ENCODE assay signal across 9 cellular contexts in the genomic region with DNA sequence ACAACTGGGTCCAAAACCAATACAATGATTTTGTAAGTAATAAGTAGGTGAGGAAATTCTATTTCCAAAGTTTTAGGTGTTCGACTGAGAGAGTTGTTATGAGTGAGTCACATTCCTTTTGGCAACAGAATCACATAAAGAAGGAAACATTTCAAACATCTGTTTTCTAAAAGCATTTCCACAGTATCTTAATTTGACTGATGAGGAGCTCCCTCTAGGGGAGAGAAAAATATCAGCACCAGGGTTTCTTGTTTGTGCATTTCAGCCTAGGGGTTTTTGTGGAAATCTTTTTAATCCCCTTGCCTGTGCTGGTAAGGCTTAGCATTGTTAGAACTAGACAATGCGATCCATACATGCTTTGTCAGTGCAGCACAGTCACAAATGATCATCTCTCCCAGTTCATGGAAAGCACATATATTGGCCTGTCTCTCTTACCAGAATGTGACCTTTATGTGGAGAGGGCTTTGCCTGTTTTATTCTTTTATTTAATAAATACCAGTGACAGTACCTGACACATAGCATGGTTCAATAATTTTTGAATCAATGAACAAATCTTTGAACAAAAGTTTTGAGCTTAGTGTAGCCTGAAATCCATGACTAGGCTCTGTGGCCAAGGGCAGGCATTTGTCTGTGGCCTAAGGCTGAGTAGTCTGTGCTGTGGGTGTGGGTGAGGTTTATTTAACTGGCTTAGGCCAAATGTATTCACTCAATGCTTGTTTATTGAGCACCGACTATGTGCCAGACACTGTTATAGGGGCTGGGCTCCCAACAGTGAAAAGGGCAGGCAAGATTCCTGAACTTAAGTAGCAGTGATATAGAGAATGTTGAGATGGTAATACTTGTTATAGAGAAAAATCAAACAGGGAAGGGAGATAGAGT. TPM values are rescaled to one million over a fixed set of nuclear protein-coding genes. Genes with fewer than 3 reads are reported as not detected.
DNase-seq lines count a peak whose midpoint lies in the region; ATAC-seq and TF ChIP-seq lines count a peak whose summit lies in the region.
"Had no signal": no experiment of that assay in that cellular context is flagged by ENCODE, and none has a peak within 500 bp of the region (broad histone marks: within the 10 kb centered on the region; RNA-seq: fewer than 3 reads in every experiment).

No MANE protein-coding gene starts in this region.

- no peaks in the 10 kb centered on the region for H4K20me1 ChIP-seq in PC-3 (ENCODE audit: low read length)
- H4K20me1 ChIP-seq: BLaER1 treated with 17β-estradiol and CSF1 and Interleukin-3, amounts not matched to agents 10 nM and 100 nM had no signal

- H3K4me2 ChIP-seq in PC-3 (ENCODE audit: low read length): no peak overlapping the region

- H3K36me3 ChIP-seq in PC-3 (ENCODE audit: low read depth, low read length) (no peaks in the 10 kb centered on the region), colonic mucosa (no peaks in the 10 kb centered on the region)
- H3K36me3 ChIP-seq: BLaER1 treated with 17β-estradiol and CSF1 and Interleukin-3, amounts not matched to agents 10 nM and 100 nM had no signal

- no TSS peak for BruUV-seq in PC-3 (replicated peaks; lab: Mats Ljungman, UMichigan)

- H3K27ac ChIP-seq in PC-3 (ENCODE audit: low read length) (no peak overlapping the region), colonic mucosa (no peak overlapping the region)
- H3K27ac ChIP-seq: BLaER1 treated with 17β-estradiol and CSF1 and Interleukin-3, amounts not matched to agents 10 nM and 100 nM had no signal

- H3K9me2 ChIP-seq in PC-3 (replicated peaks; ENCODE audit: low read length): no peaks in the 10 kb centered on the region

- no peaks in the 10 kb centered on the region for H3K79me2 ChIP-seq in PC-3 (ENCODE audit: low read length)

- H3K9me3 ChIP-seq in PC-3 (ENCODE audit: low read length) (no peaks in the 10 kb centered on the region), colonic mucosa (no peaks in the 10 kb centered on the region)
- H3K9me3 ChIP-seq: BLaER1 treated with 17β-estradiol and CSF1 and Interleukin-3, amounts not matched to agents 10 nM and 100 nM had no signal

- H3F3A ChIP-seq in PC-3 (ENCODE audit: low read length, unreplicated experiment): no peaks in the 10 kb centered on the region

- H3K4me3 ChIP-seq in HFF-Myc (replicated peaks; ENCODE audit: low read depth, low read length) (no peak overlapping the region), PC-3 (ENCODE audit: low read length) (no peak overlapping the region), colonic mucosa (no peak overlapping the region)
- H3K4me3 ChIP-seq: BLaER1 treated with 17β-estradiol and CSF1 and Interleukin-3, amounts not matched to agents 10 nM and 100 nM had no signal

- no peak overlapping the region for H2AFZ ChIP-seq in PC-3 (ENCODE audit: low read length)

- ATAC-seq in PC-3 (peak; percentile 69), HG02798 (IDR thresholded peaks at IDR 0.05; ENCODE audit: poor library complexity, unreplicated experiment) (no peak)

- TF ChIP-seq CTCF in HFF-Myc (IDR thresholded peaks at IDR 0.05; ENCODE audit: low read depth, low read length, missing control alignments): peak; percentile 67
- peak; percentile 95 for TF ChIP-seq CTCF in PC-3 (conservative IDR thresholded peaks at IDR 0.05; ENCODE audit: low read depth, low read length)
- TF ChIP-seq CTCF in colonic mucosa (IDR thresholded peaks at IDR 0.05): peak; percentile 77

- peak; percentile 16 for DNase-seq in DMS79 treated with DMSO at 0.1 percent for 48 hours (lab: John Stamatoyannopoulos, UW)
- DNase-seq in DMS79 (lab: John Stamatoyannopoulos, UW): no peak
- DNase-seq in HFF-Myc (ENCODE audit: extremely low read depth, low read depth): peak; percentile 63
- DNase-seq in PC-3: peak; percentile 86
- peak; percentile 42 for DNase-seq in colonic mucosa
- peak; percentile 69 to 75 for DNase-seq in lung microvascular endothelial cell (ENCODE audit: low read depth in 2 of 2)
- DNase-seq in islet precursor cell: no peak

- CTCF ChIA-PET in PC-3 (lab: Charles Lee): interaction anchor here (0.5 to 1.0 kb wide), 3 partner anchors 81 to 298 kb away, joined by 4 to 7 read pairs (median 4); no protein-coding TSS in a partner anchor

- intact Hi-C loops in PC-3 (cut with micrococcal nuclease) (loop anchor here (1.0 kb wide), 1 partner anchor 81 kb away; no protein-coding TSS in a partner anchor), colonic mucosa (cut with DNase I) (loop anchor here (2.0 to 10.0 kb wide), 2 partner anchors 81 to 295 kb away; partner anchors contain the start of gene DCAF1)

- POLR2A ChIA-PET in PC-3 (lab: Charles Lee; ENCODE audit: unreplicated experiment): no interaction called here

- H3K27me3 ChIP-seq in PC-3 (ENCODE audit: low read length): peaks cover 14% of the 10 kb centered on the region
- no peaks in the 10 kb centered on the region for H3K27me3 ChIP-seq in colonic mucosa
- H3K27me3 ChIP-seq: BLaER1 treated with 17β-estradiol and CSF1 and Interleukin-3, amounts not matched to agents 10 nM and 100 nM had no signal

- H3K9ac ChIP-seq in PC-3 (ENCODE audit: low read length): no peak overlapping the region
- H3K9ac ChIP-seq in colonic mucosa (ENCODE audit: low read depth in 2 of 2, low read length in 2 of 2): no peak overlapping the region

- H3K4me1 ChIP-seq in PC-3 (ENCODE audit: insufficient read depth, low read length) (peaks cover 13% of the 10 kb centered on the region), colonic mucosa (no peaks in the 10 kb centered on the region)

RNA-seq across cellular contexts. Expression of gene IQCF6, which starts 21.1 kb away (rescaled TPM):
- total RNA-seq in PC-3 (2014; rRNA removed) (not detected in 2 replicates), colonic mucosa (not detected), lung microvascular endothelial cell (not detected in 2 replicates)

Comparison
In these comparisons a context has a peak if more than half of its experiments do, and no peak if none do; other contexts are left out.
1. DNase-seq: peak in DMS79 treated with DMSO at 0.1 percent for 48 hours (single experiment), HFF-Myc (single experiment), PC-3 (single experiment), colonic mucosa (single experiment) and lung microvascular endothelial cell (2 of 2); none in DMS79 (single experiment) and islet precursor cell (single experiment).
2. Peak in every context shown above with its lines, with median percentiles within 50 percentile points of each other: CTCF ChIP-seq.